ENCODE assay signal across 15 cellular contexts in genomic region chr10:84574101-84574500, GRCh38.
DNase-seq lines count a peak whose midpoint lies in the region; TF ChIP-seq lines count a peak whose summit lies in the region.
"Had no signal": no experiment of that assay in that cellular context is flagged by ENCODE, and none has a peak within 500 bp of the region (broad histone marks: within the 10 kb centered on the region; RNA-seq: fewer than 3 reads in every experiment).

No MANE protein-coding gene starts in this region.

- H4K20me1 ChIP-seq in neural cell (ENCODE audit: insufficient read depth): no peaks in the 10 kb centered on the region

- H3K9me3 Mint-ChIP-seq in activated naive CD4-positive, alpha-beta T cell treated with anti-CD3 and anti-CD28 coated beads for 36 hours: no peaks in the 10 kb centered on the region
- H3K9me3 Mint-ChIP-seq: natural killer cell treated with Interleukin-12 subunit alpha and Interleukin-12 subunit beta and Interleukin-15 and Interleukin-18, amount 100 ng/mL, for 72 hours had no signal

- H3K27me3 ChIP-seq in neural cell (ENCODE audit: insufficient read depth, low read depth, low read length) (no peaks in the 10 kb centered on the region), tibial artery (no peaks in the 10 kb centered on the region)
- no peaks in the 10 kb centered on the region for H3K27me3 ChIP-seq in effector memory CD4-positive, alpha-beta T cell (replicated peaks; ENCODE audit: control insufficient read depth, insufficient read depth, low read length, poor library complexity, severe bottlenecking)

- H3K36me3 ChIP-seq in neural cell (ENCODE audit: insufficient read depth, low read length): no peaks in the 10 kb centered on the region
- H3K36me3 ChIP-seq in effector memory CD4-positive, alpha-beta T cell (ENCODE audit: control insufficient read depth, insufficient read depth, low read length): no peaks in the 10 kb centered on the region
- no peaks in the 10 kb centered on the region for H3K36me3 ChIP-seq in tibial artery
- H3K36me3 ChIP-seq: thoracic aorta had no signal

- TF ChIP-seq CTCF in neural cell (IDR thresholded peaks at IDR 0.05; ENCODE audit: poor library complexity, severe bottlenecking) (peak; percentile 22), tibial artery (IDR thresholded peaks at IDR 0.05) (no peak)

- H2AFZ ChIP-seq in neural cell (ENCODE audit: low read depth, low read length): no peak overlapping the region

- no peaks in the 10 kb centered on the region for H3K9me3 ChIP-seq in neural cell (ENCODE audit: low read length)
- no peaks in the 10 kb centered on the region for H3K9me3 ChIP-seq in effector memory CD4-positive, alpha-beta T cell (ENCODE audit: control insufficient read depth, low read length)
- no peaks in the 10 kb centered on the region for H3K9me3 ChIP-seq in tibial artery

- no peaks in the 10 kb centered on the region for H3F3A ChIP-seq in neural cell (ENCODE audit: insufficient read depth, low read length, poor library complexity, severe bottlenecking)

- no peaks in the 10 kb centered on the region for H3K36me3 Mint-ChIP-seq in activated naive CD4-positive, alpha-beta T cell treated with anti-CD3 and anti-CD28 coated beads for 36 hours (ENCODE audit: low read depth)
- H3K36me3 Mint-ChIP-seq: natural killer cell treated with Interleukin-12 subunit alpha and Interleukin-12 subunit beta and Interleukin-15 and Interleukin-18, amount 100 ng/mL, for 72 hours had no signal

- intact Hi-C loops in activated naive CD4-positive, alpha-beta T cell treated with anti-CD3 and anti-CD28 coated beads for 36 hours (cut with micrococcal nuclease): no loop called here
- intact Hi-C loops in tibial artery (cut with DNase I; ENCODE audit: low total_unique reads): no loop called here

- DNase-seq in DMS153 treated with DMSO at 0.1 percent for 48 hours (lab: John Stamatoyannopoulos, UW; ENCODE audit: unreplicated experiment) (peak; percentile 24), DMS153 (lab: John Stamatoyannopoulos, UW) (no peak), HT-29 (ENCODE audit: low spot score) (peak; percentile 8), SW480 (ENCODE audit: low spot score) (peak; percentile 3), tibial artery (no peak)
- no peak for DNase-seq in effector memory CD4-positive, alpha-beta T cell
- no peak for DNase-seq in activated naive CD4-positive, alpha-beta T cell treated with anti-CD3 and anti-CD28 coated beads for 36 hours
- DNase-seq: activated CD8-positive, alpha-beta memory T cell treated with anti-CD3 and anti-CD28 coated beads, Interleukin-2, amount 50 U/mL, for 4 hours; DMS79 treated with DMSO at 0.1 percent for 48 hours; left cardiac atrium; NCI-H1417 treated with DMSO at 0.1 percent for 48 hours had no signal

- no peaks in the 10 kb centered on the region for H3K4me1 Mint-ChIP-seq in activated naive CD4-positive, alpha-beta T cell treated with anti-CD3 and anti-CD28 coated beads for 36 hours (ENCODE audit: low read depth)

- no peaks in the 10 kb centered on the region for H3K9me2 ChIP-seq in neural cell (ENCODE audit: insufficient read depth, low read length)

- no peak for TF ChIP-seq RAD21 in neural cell (conservative IDR thresholded peaks at IDR 0.05)

- H3K27ac ChIP-seq in neural cell (ENCODE audit: low read length) (no peak overlapping the region), tibial artery (no peak overlapping the region)
- H3K27ac ChIP-seq in effector memory CD4-positive, alpha-beta T cell (ENCODE audit: insufficient read depth, low read length, poor library complexity, severe bottlenecking): no peak overlapping the region
- H3K27ac ChIP-seq: skin epidermis, thoracic aorta had no signal

- H3K27ac Mint-ChIP-seq in activated naive CD4-positive, alpha-beta T cell treated with anti-CD3 and anti-CD28 coated beads for 36 hours: no peak overlapping the region
- H3K27ac Mint-ChIP-seq: natural killer cell treated with Interleukin-12 subunit alpha and Interleukin-12 subunit beta and Interleukin-15 and Interleukin-18, amount 100 ng/mL, for 72 hours had no signal

- no peak overlapping the region for H3K9ac ChIP-seq in neural cell (ENCODE audit: low read length)

- no peaks in the 10 kb centered on the region for H3K79me2 ChIP-seq in neural cell (replicated peaks; ENCODE audit: insufficient read depth, low read length)

- no peaks in the 10 kb centered on the region for H3K4me1 ChIP-seq in effector memory CD4-positive, alpha-beta T cell (ENCODE audit: control insufficient read depth, insufficient read depth, low read length, poor library complexity, severe bottlenecking)
- H3K4me1 ChIP-seq in tibial artery: no peaks in the 10 kb centered on the region

- H3K27me3 Mint-ChIP-seq in activated naive CD4-positive, alpha-beta T cell treated with anti-CD3 and anti-CD28 coated beads for 36 hours (ENCODE audit: low read depth): peaks cover under 1% of the 10 kb centered on the region

- CTCF ChIA-PET in activated naive CD4-positive, alpha-beta T cell treated with anti-CD3 and anti-CD28 coated beads for 36 hours (lab: Charles Lee): no interaction called here

- H3K4me3 ChIP-seq in neural cell (ENCODE audit: low read length): no peak overlapping the region
- H3K4me3 ChIP-seq in effector memory CD4-positive, alpha-beta T cell (ENCODE audit: insufficient read depth, low read depth, low read length, poor library complexity, severe bottlenecking): no peak overlapping the region
- H3K4me3 ChIP-seq in tibial artery: no peak overlapping the region
- H3K4me3 ChIP-seq: skin epidermis, thoracic aorta had no signal

- no peak for TF ChIP-seq EP300 in neural cell (conservative IDR thresholded peaks at IDR 0.05; ENCODE audit: poor library complexity, severe bottlenecking)

- H3K4me3 Mint-ChIP-seq in activated naive CD4-positive, alpha-beta T cell treated with anti-CD3 and anti-CD28 coated beads for 36 hours: no peak overlapping the region
- H3K4me3 Mint-ChIP-seq: natural killer cell treated with Interleukin-12 subunit alpha and Interleukin-12 subunit beta and Interleukin-15 and Interleukin-18, amount 100 ng/mL, for 72 hours had no signal

- no peak overlapping the region for H3K4me2 ChIP-seq in neural cell (ENCODE audit: low read length)

TF ChIP-seq in neural cell, 6 proteins besides CTCF, POLR2A, EP300 and RAD21:
- TF ChIP-seq POLR2AphosphoS5 (IDR thresholded peaks at IDR 0.05): no peak
- no peak for TF ChIP-seq MXI1 (conservative IDR thresholded peaks at IDR 0.05; ENCODE audit: poor library complexity, severe bottlenecking)
TF ChIP-seq in neural cell: peak in this region for 0.

Comparison
In these comparisons a context has a peak if more than half of its experiments do, and no peak if none do; other contexts are left out.
1. DNase-seq: peak in DMS153 treated with DMSO at 0.1 percent for 48 hours (single experiment), HT-29 (single experiment) and SW480 (single experiment); none in DMS153 (single experiment), effector memory CD4-positive, alpha-beta T cell (0 of 3), activated naive CD4-positive, alpha-beta T cell treated with anti-CD3 and anti-CD28 coated beads for 36 hours (single experiment) and tibial artery (0 of 2).